23 cellular contexts compared by ENCODE assay signal in the genomic region with DNA sequence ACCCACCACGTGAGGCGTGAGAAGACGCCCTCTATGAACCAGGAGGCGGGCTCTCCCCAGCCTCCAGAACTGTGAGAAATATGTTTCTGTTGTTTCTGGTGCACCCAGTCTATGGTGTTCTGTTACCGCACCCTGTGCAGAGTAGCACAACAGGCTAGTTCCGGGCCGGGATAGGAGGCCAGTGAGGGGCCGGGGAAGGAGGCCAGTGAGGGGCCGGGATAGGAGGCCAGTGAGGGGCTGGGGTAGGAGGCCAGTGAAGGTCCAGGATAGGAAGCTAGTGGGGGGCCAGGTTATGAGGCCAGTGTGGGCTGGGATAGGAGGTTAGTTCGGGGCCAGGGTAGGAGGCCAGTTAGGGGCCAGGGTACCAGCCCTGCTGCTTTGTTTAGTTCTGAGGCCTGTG.
A peak's percentile ranks its signal among the peaks of the same experiment; 100 is the strongest.
DNase-seq lines count a peak whose midpoint lies in the region; ATAC-seq and TF ChIP-seq lines count a peak whose summit lies in the region.
"Had no signal": no experiment of that assay in that cellular context is flagged by ENCODE, and none has a peak within 500 bp of the region (broad histone marks: within the 10 kb centered on the region; RNA-seq: fewer than 3 reads in every experiment).

No MANE protein-coding gene starts in this region.

- H3K18ac ChIP-seq in mesenchymal stem cell (ENCODE audit: low read depth in 1 of 2, low read length in 2 of 2) = no peak overlapping the region

- H3K23ac ChIP-seq in mesenchymal stem cell (ENCODE audit: low read length in 2 of 2) = no peak overlapping the region

- no peak overlapping the region for H4K91ac ChIP-seq in mesenchymal stem cell (ENCODE audit: low read length)

- no peaks in the 10 kb centered on the region for H3K4me1 Mint-ChIP-seq in natural killer cell treated with Interleukin-12 subunit alpha and Interleukin-12 subunit beta and Interleukin-15 and Interleukin-18, amount 100 ng/mL, for 72 hours (ENCODE audit: low read depth in 2 of 2)
- no peaks in the 10 kb centered on the region for H3K4me1 Mint-ChIP-seq in natural killer cell
- peaks cover 0 to 4% (median 0%) of the 10 kb centered on the region in 7 donors for H3K4me1 Mint-ChIP-seq in naive thymus-derived CD4-positive, alpha-beta T cell
- H3K4me1 Mint-ChIP-seq: H9 had no signal

- H2BK12ac ChIP-seq in mesenchymal stem cell (ENCODE audit: low read length in 2 of 2) = no peak overlapping the region

- POLR2A ChIA-PET in naive thymus-derived CD4-positive, alpha-beta T cell (lab: Charles Lee) = no interaction called here

- no peaks in the 10 kb centered on the region for H3K9me3 ChIP-seq in naive thymus-derived CD4-positive, alpha-beta T cell (ENCODE audit: control insufficient read depth in 2 of 3, low read length in 3 of 3)
- no peaks in the 10 kb centered on the region for H3K9me3 ChIP-seq in mesenchymal stem cell (ENCODE audit: control insufficient read depth, low read length)

- no peak overlapping the region for H2BK5ac ChIP-seq in mesenchymal stem cell (ENCODE audit: low read depth, low read length, poor library complexity, severe bottlenecking)

- H3K27ac Mint-ChIP-seq in natural killer cell treated with Interleukin-12 subunit alpha and Interleukin-12 subunit beta and Interleukin-15 and Interleukin-18, amount 100 ng/mL, for 72 hours = no peak overlapping the region
- H3K27ac Mint-ChIP-seq in natural killer cell = no peak overlapping the region
- H3K27ac Mint-ChIP-seq in naive thymus-derived CD4-positive, alpha-beta T cell = no peak overlapping the region
- H3K27ac Mint-ChIP-seq: CD4-positive, alpha-beta T cell; H9; HFFc6 had no signal

- intact Hi-C loops in natural killer cell (cut with micrococcal nuclease) = no loop called here
- intact Hi-C loops in naive thymus-derived CD4-positive, alpha-beta T cell (cut with micrococcal nuclease) = no loop called here

- ATAC-seq in natural killer cell treated with Interleukin-12 subunit alpha and Interleukin-12 subunit beta and Interleukin-15 and Interleukin-18, amount 100 ng/mL, for 72 hours = peak; percentile 58 to 76
- ATAC-seq in natural killer cell = no peak
- peak; percentile 45 for ATAC-seq in foreskin keratinocyte
- peak; percentile 31 for ATAC-seq in naive thymus-derived CD4-positive, alpha-beta T cell
- ATAC-seq: GM12878 had no signal

- no peaks in the 10 kb centered on the region for H3K36me3 ChIP-seq in naive thymus-derived CD4-positive, alpha-beta T cell (ENCODE audit: control insufficient read depth in 2 of 3, insufficient read depth in 3 of 3, low read length in 3 of 3)
- no peaks in the 10 kb centered on the region for H3K36me3 ChIP-seq in mesenchymal stem cell (ENCODE audit: control insufficient read depth in 1 of 2, insufficient read depth in 2 of 2, low read depth in 1 of 2, low read length in 2 of 2)
- H3K36me3 ChIP-seq: BLaER1 had no signal

- H3K14ac ChIP-seq in mesenchymal stem cell (ENCODE audit: low read length in 2 of 2) = no peak overlapping the region

- H3K4me1 ChIP-seq in foreskin keratinocyte (no peaks in the 10 kb centered on the region), mesenchymal stem cell (ENCODE audit: control insufficient read depth, insufficient read depth, low read depth, low read length) (no peaks in the 10 kb centered on the region)
- no peaks in the 10 kb centered on the region for H3K4me1 ChIP-seq in naive thymus-derived CD4-positive, alpha-beta T cell (ENCODE audit: control insufficient read depth in 2 of 2, insufficient read depth in 2 of 2, low read length in 2 of 2)
- H3K4me1 ChIP-seq: BLaER1 had no signal

- no peak overlapping the region for H2AK5ac ChIP-seq in mesenchymal stem cell (ENCODE audit: low read length, severe bottlenecking)

- CTCF ChIA-PET in naive thymus-derived CD4-positive, alpha-beta T cell (lab: Charles Lee) = no interaction called here

- no peaks in the 10 kb centered on the region for H3K79me1 ChIP-seq in mesenchymal stem cell (replicated peaks; ENCODE audit: low read length, poor library complexity, severe bottlenecking)

- H2BK15ac ChIP-seq in mesenchymal stem cell (ENCODE audit: low read depth, poor library complexity, severe bottlenecking) = no peak overlapping the region

- no peak overlapping the region for H3K4me3 ChIP-seq in naive thymus-derived CD4-positive, alpha-beta T cell (ENCODE audit: low read length)
- H3K4me3 ChIP-seq in mesenchymal stem cell (ENCODE audit: insufficient read depth in 1 of 2, low read depth in 1 of 2, low read length in 2 of 2) = no peak overlapping the region
- H3K4me3 ChIP-seq: BLaER1, GM12878 had no signal

- no peak overlapping the region for H3K4ac ChIP-seq in mesenchymal stem cell (ENCODE audit: low read depth in 1 of 2, low read length in 2 of 2)

- no peak overlapping the region for H4K8ac ChIP-seq in mesenchymal stem cell (ENCODE audit: low read length)

- no peaks in the 10 kb centered on the region for H3K36me3 Mint-ChIP-seq in natural killer cell treated with Interleukin-12 subunit alpha and Interleukin-12 subunit beta and Interleukin-15 and Interleukin-18, amount 100 ng/mL, for 72 hours
- H3K36me3 Mint-ChIP-seq in natural killer cell = no peaks in the 10 kb centered on the region
- H3K36me3 Mint-ChIP-seq in naive thymus-derived CD4-positive, alpha-beta T cell = no peaks in the 10 kb centered on the region

- no peak overlapping the region for H2BK120ac ChIP-seq in mesenchymal stem cell (ENCODE audit: low read depth, low read length)

- H3K4me2 ChIP-seq in mesenchymal stem cell (ENCODE audit: low read length, poor library complexity, severe bottlenecking) = no peak overlapping the region
- H3K4me2 ChIP-seq: BLaER1, KMS-11 had no signal

- H3K9me3 Mint-ChIP-seq in natural killer cell treated with Interleukin-12 subunit alpha and Interleukin-12 subunit beta and Interleukin-15 and Interleukin-18, amount 100 ng/mL, for 72 hours = peaks cover 4% of the 10 kb centered on the region
- no peaks in the 10 kb centered on the region for H3K9me3 Mint-ChIP-seq in natural killer cell
- peaks cover 0 to 11% (median 5%) of the 10 kb centered on the region in 11 donors for H3K9me3 Mint-ChIP-seq in naive thymus-derived CD4-positive, alpha-beta T cell
- H3K9me3 Mint-ChIP-seq: H9, HFFc6 had no signal

- TF ChIP-seq CTCF in natural killer cell (IDR thresholded peaks at IDR 0.05) (no peak), foreskin keratinocyte (conservative IDR thresholded peaks at IDR 0.05) (no peak)

- no peak overlapping the region for H3K4me3 Mint-ChIP-seq in natural killer cell treated with Interleukin-12 subunit alpha and Interleukin-12 subunit beta and Interleukin-15 and Interleukin-18, amount 100 ng/mL, for 72 hours
- no peak overlapping the region for H3K4me3 Mint-ChIP-seq in natural killer cell
- no peak overlapping the region for H3K4me3 Mint-ChIP-seq in naive thymus-derived CD4-positive, alpha-beta T cell
- H3K4me3 Mint-ChIP-seq: CD4-positive, alpha-beta T cell; H9; HFFc6 had no signal

- H3K27me3 ChIP-seq in foreskin keratinocyte (peaks cover 3% of the 10 kb centered on the region), mesenchymal stem cell (ENCODE audit: control insufficient read depth in 1 of 2, insufficient read depth in 1 of 2, low read length in 2 of 2) (no peaks in the 10 kb centered on the region)
- no peaks in the 10 kb centered on the region for H3K27me3 ChIP-seq in naive thymus-derived CD4-positive, alpha-beta T cell (ENCODE audit: control insufficient read depth in 2 of 2, insufficient read depth in 2 of 2, low read length in 2 of 2)
- H3K27me3 ChIP-seq: BLaER1 had no signal

- peaks cover 0 to 2% of the 10 kb centered on the region in 2 donors for H3K27me3 Mint-ChIP-seq in natural killer cell treated with Interleukin-12 subunit alpha and Interleukin-12 subunit beta and Interleukin-15 and Interleukin-18, amount 100 ng/mL, for 72 hours
- no peaks in the 10 kb centered on the region for H3K27me3 Mint-ChIP-seq in natural killer cell (ENCODE audit: low read depth in 2 of 2)
- H3K27me3 Mint-ChIP-seq in naive thymus-derived CD4-positive, alpha-beta T cell = peaks cover 0 to 24% (median 15%) of the 10 kb centered on the region in 5 donors

- no peak for DNase-seq in natural killer cell treated with Interleukin-12 subunit alpha and Interleukin-12 subunit beta and Interleukin-15 and Interleukin-18, amount 100 ng/mL, for 72 hours (ENCODE audit: low spot score)
- DNase-seq in natural killer cell (no peak), foreskin keratinocyte (no peak), NK-92 (lab: John Stamatoyannopoulos, UW; ENCODE audit: unreplicated experiment) (no peak), mesenchymal stem cell (no peak), NCI-H2081 treated with DMSO at 0.1 percent for 48 hours (lab: John Stamatoyannopoulos, UW) (no peak)
- DNase-seq in naive thymus-derived CD4-positive, alpha-beta T cell = no peak
- DNase-seq: ACHN; CD4-positive, alpha-beta T cell; COR-L47; DMS79; H9; HFFc6; NCI-H1105; NCI-H146; NCI-H2029; NCI-H226; NCI-H510A treated with DMSO at 0.1 percent for 48 hours; NCI-H748 treated with DMSO at 0.1 percent for 48 hours; OCI-M1 had no signal

- WGBS in mesenchymal stem cell = 90% methylated on average over 8 of the region's 10 CpGs

- no peak overlapping the region for H2AFZ ChIP-seq in mesenchymal stem cell (ENCODE audit: low read depth, low read length)

- H3K9ac ChIP-seq in mesenchymal stem cell (ENCODE audit: low read length) = no peak overlapping the region
- H3K9ac ChIP-seq: BLaER1, KMS-11 had no signal

- H3K27ac ChIP-seq in foreskin keratinocyte (no peak overlapping the region), mesenchymal stem cell (ENCODE audit: low read length, poor library complexity, severe bottlenecking) (no peak overlapping the region)
- no peak overlapping the region for H3K27ac ChIP-seq in naive thymus-derived CD4-positive, alpha-beta T cell (ENCODE audit: low read depth, low read length)
- H3K27ac ChIP-seq: BLaER1, KMS-11 had no signal

Comparison
In these comparisons a context has a peak if more than half of its experiments do, and no peak if none do; other contexts are left out.
1. ATAC-seq: peak in natural killer cell treated with Interleukin-12 subunit alpha and Interleukin-12 subunit beta and Interleukin-15 and Interleukin-18, amount 100 ng/mL, for 72 hours (2 of 2), foreskin keratinocyte (single experiment) and naive thymus-derived CD4-positive, alpha-beta T cell (single experiment); none in natural killer cell (0 of 3).